21 cellular contexts compared by ENCODE assay signal in the genomic region with DNA sequence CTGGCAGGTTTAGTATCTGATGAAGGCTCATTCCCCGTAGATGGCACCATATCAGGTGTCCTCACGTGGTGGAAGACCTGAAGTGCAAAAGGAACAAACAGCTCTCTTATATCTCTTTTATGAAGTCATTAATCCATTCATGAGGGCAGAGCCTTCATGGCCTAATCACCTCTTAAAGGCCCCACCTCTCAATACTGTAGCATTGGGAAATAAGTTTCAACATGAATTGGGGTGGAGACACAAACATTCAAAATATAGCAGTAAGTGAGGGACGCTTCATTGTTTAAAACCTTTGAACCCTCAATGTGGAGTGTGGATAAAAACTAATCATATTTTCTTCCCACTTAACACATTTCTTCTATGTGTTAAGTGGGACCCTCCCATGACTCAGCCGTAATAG.
DNase-seq lines count a peak whose midpoint lies in the region; ATAC-seq, FAIRE-seq and TF ChIP-seq lines count a peak whose summit lies in the region.
"Had no signal": no experiment of that assay in that cellular context is flagged by ENCODE, and none has a peak within 500 bp of the region (broad histone marks: within the 10 kb centered on the region; RNA-seq: fewer than 3 reads in every experiment).

No MANE protein-coding gene starts in this region.

- H2BK15ac ChIP-seq in H9 (ENCODE audit: low read depth, low read length): no peak overlapping the region

- no peak overlapping the region for H3K18ac ChIP-seq in H9 (ENCODE audit: insufficient read length, low read depth, low read length)

- no peak overlapping the region for H3K23ac ChIP-seq in H9 (ENCODE audit: insufficient read length, low read depth, low read length)

- no peaks in the 10 kb centered on the region for H3K9me2 ChIP-seq in PC-9 (ENCODE audit: insufficient read depth)

- H3K9me3 ChIP-seq in PC-9 (ENCODE audit: insufficient read depth, low read depth) (no peaks in the 10 kb centered on the region; the same call in 1 of the 2 replicates), astrocyte (ENCODE audit: insufficient read depth, low read depth, low read length) (no peaks in the 10 kb centered on the region), H9 (ENCODE audit: control insufficient read depth, low read depth, low read length) (no peaks in the 10 kb centered on the region)
- H3K9me3 ChIP-seq: BLaER1 treated with 17β-estradiol and CSF1 and Interleukin-3, amounts not matched to agents 10 nM and 100 nM had no signal

- WGBS in H9 (ENCODE audit: extremely low coverage, insufficient read length, low lambda C conversion rate): no CpG with 5 or more reads among the region's 4 CpGs

- H2AK5ac ChIP-seq in H9 (ENCODE audit: insufficient read length, low read length): no peak overlapping the region

- TF ChIP-seq CTCF in PC-9 (conservative IDR thresholded peaks at IDR 0.05): no peak
- no peak for TF ChIP-seq CTCF in astrocyte (IDR thresholded peaks at IDR 0.05; ENCODE audit: insufficient read depth, low read depth, low read length)
- no peak for TF ChIP-seq CTCF in mesothelial cell of epicardium (IDR thresholded peaks at IDR 0.05; ENCODE audit: unreplicated experiment)
- no peak for TF ChIP-seq CTCF in H9 (conservative IDR thresholded peaks at IDR 0.05)

- no peak overlapping the region for H3T11ph ChIP-seq in H9 (ENCODE audit: low read length)

- H3K27ac ChIP-seq in PC-9 (peak overlapping the region; percentile 87), astrocyte (ENCODE audit: low read depth, low read length) (no peak overlapping the region), H9 (ENCODE audit: insufficient read length, low read depth, low read length) (no peak overlapping the region)
- H3K27ac ChIP-seq: BLaER1 treated with 17β-estradiol and CSF1 and Interleukin-3, amounts not matched to agents 10 nM and 100 nM had no signal

- CTCF ChIA-PET in PC-9 (lab: Charles Lee): no interaction called here

- no peak overlapping the region for H3K4me3 Mint-ChIP-seq in astrocyte (ENCODE audit: unreplicated experiment)
- no peak overlapping the region for H3K4me3 Mint-ChIP-seq in mesothelial cell of epicardium
- H3K4me3 Mint-ChIP-seq in H9: no peak overlapping the region
- H3K4me3 Mint-ChIP-seq: B cell; CD8-positive, alpha-beta T cell; GM23338; HFFc6 had no signal

- H3K4me3 ChIP-seq in PC-9: no peak overlapping the region
- no peak overlapping the region for H3K4me3 ChIP-seq in astrocyte (ENCODE audit: insufficient read depth, low read depth, low read length)
- H3K4me3 ChIP-seq: BLaER1 treated with 17β-estradiol and CSF1 and Interleukin-3, amounts not matched to agents 10 nM and 100 nM; GM23338 had no signal

- H4K20me1 ChIP-seq in PC-9 (ENCODE audit: insufficient read depth): no peaks in the 10 kb centered on the region
- H4K20me1 ChIP-seq in astrocyte (ENCODE audit: insufficient read depth, low read length): no peaks in the 10 kb centered on the region
- no peaks in the 10 kb centered on the region for H4K20me1 ChIP-seq in H9 (ENCODE audit: control insufficient read depth, insufficient read depth, insufficient read length)
- H4K20me1 ChIP-seq: BLaER1 treated with 17β-estradiol and CSF1 and Interleukin-3, amounts not matched to agents 10 nM and 100 nM had no signal

- no peaks in the 10 kb centered on the region for H3K9me3 Mint-ChIP-seq in astrocyte (ENCODE audit: unreplicated experiment)
- H3K9me3 Mint-ChIP-seq in mesothelial cell of epicardium: no peaks in the 10 kb centered on the region
- H3K9me3 Mint-ChIP-seq in H9: no peaks in the 10 kb centered on the region
- H3K9me3 Mint-ChIP-seq: CD8-positive, alpha-beta T cell; GM23338; HFFc6 had no signal

- H3K27me3 ChIP-seq in PC-9 (ENCODE audit: insufficient read depth, low read depth): no peaks in the 10 kb centered on the region
- H3K27me3 ChIP-seq in astrocyte (ENCODE audit: insufficient read depth, low read length): no peaks in the 10 kb centered on the region
- no peaks in the 10 kb centered on the region for H3K27me3 ChIP-seq in H9 (ENCODE audit: insufficient read depth, low read length)
- H3K27me3 ChIP-seq: BLaER1 treated with 17β-estradiol and CSF1 and Interleukin-3, amounts not matched to agents 10 nM and 100 nM had no signal

- no peaks in the 10 kb centered on the region for H3K23me2 ChIP-seq in H9 (ENCODE audit: insufficient read length, low read depth, low read length, poor library complexity, severe bottlenecking)

- H3K79me2 ChIP-seq in PC-9 (ENCODE audit: low read depth) (no peaks in the 10 kb centered on the region), astrocyte (ENCODE audit: insufficient read depth, low read length) (no peaks in the 10 kb centered on the region), H9 (ENCODE audit: insufficient read depth, low read length) (no peaks in the 10 kb centered on the region)

- H3K4ac ChIP-seq in H9 (ENCODE audit: low read depth, low read length): no peak overlapping the region

- H3K4me2 ChIP-seq in PC-9 (peak overlapping the region; percentile 21), astrocyte (ENCODE audit: low read length) (no peak overlapping the region), H9 (ENCODE audit: insufficient read depth, insufficient read length, low read length) (no peak overlapping the region)
- H3K4me2 ChIP-seq: BLaER1 treated with 17β-estradiol and CSF1 and Interleukin-3, amounts not matched to agents 10 nM and 100 nM; GM23338 had no signal

- H2BK12ac ChIP-seq in H9 (ENCODE audit: insufficient read length, low read depth, low read length): no peak overlapping the region

- ATAC-seq in esophagus mucosa: peak; percentile 56
- no peak for ATAC-seq in GM21619 (IDR thresholded peaks at IDR 0.05; ENCODE audit: unreplicated experiment)
- ATAC-seq in HG02885 (IDR thresholded peaks at IDR 0.05; ENCODE audit: poor library complexity, unreplicated experiment): no peak
- ATAC-seq: CD8-positive, alpha-beta T cell; HCT116 had no signal

- no peak overlapping the region for H3K14ac ChIP-seq in H9 (ENCODE audit: insufficient read depth, low read length)

- no peak overlapping the region for H3K56ac ChIP-seq in H9 (ENCODE audit: insufficient read length, low read depth, low read length)

- H2AFZ ChIP-seq in PC-9 (no peak overlapping the region), astrocyte (ENCODE audit: low read depth, low read length) (no peak overlapping the region), H9 (ENCODE audit: low read length) (no peak overlapping the region)
- H2AFZ ChIP-seq: GM23338 had no signal

- H3K27ac Mint-ChIP-seq in astrocyte (ENCODE audit: unreplicated experiment) (peak overlapping the region; percentile 54), mesothelial cell of epicardium (peak overlapping the region; percentile 48), H9 (no peak overlapping the region; a peak in 1 of 7 replicates)
- H3K27ac Mint-ChIP-seq: B cell; CD8-positive, alpha-beta T cell; GM23338; HFFc6 had no signal

- H3K79me1 ChIP-seq in H9 (ENCODE audit: insufficient read depth, low read depth, low read length, poor library complexity, severe bottlenecking): no peaks in the 10 kb centered on the region

- no peak overlapping the region for H4K8ac ChIP-seq in H9 (replicated peaks; ENCODE audit: insufficient read length, low read depth, low read length)

- DNase-seq in PC-9: no peak
- DNase-seq in astrocyte (ENCODE audit: low read depth): no peak
- no peak for DNase-seq in mesothelial cell of epicardium (ENCODE audit: low spot score in 2 of 2, unreplicated experiment in 2 of 2)
- DNase-seq in H9: no peak
- no peak for DNase-seq in DMS79 treated with DMSO at 0.1 percent for 48 hours (lab: John Stamatoyannopoulos, UW)
- DNase-seq: CD8-positive, alpha-beta T cell; GDM1; HFFc6; IMR-90 had no signal

- H3K36me3 Mint-ChIP-seq in astrocyte (ENCODE audit: low read depth, unreplicated experiment) (peaks cover 6% of the 10 kb centered on the region), mesothelial cell of epicardium (no peaks in the 10 kb centered on the region), H9 (ENCODE audit: insufficient read depth in 1 of 3, low read depth in 3 of 3) (no peaks in the 10 kb centered on the region)
- H3K36me3 Mint-ChIP-seq: CD8-positive, alpha-beta T cell had no signal

- H3K27me3 Mint-ChIP-seq in astrocyte (ENCODE audit: low read depth, unreplicated experiment) (no peaks in the 10 kb centered on the region), mesothelial cell of epicardium (ENCODE audit: low read depth) (no peaks in the 10 kb centered on the region), H9 (ENCODE audit: low read depth) (no peaks in the 10 kb centered on the region)
- H3K27me3 Mint-ChIP-seq: B cell had no signal

- intact Hi-C loops in PC-9 (cut with micrococcal nuclease; ENCODE audit: unreplicated experiment): no loop called here

- FAIRE-seq in astrocyte (lab: Jason Lieb, UNC): peak; percentile 73
- FAIRE-seq: D721Med, GM12892, GM18507, H54, HTR-8/SVneo had no signal

- H4K91ac ChIP-seq in H9 (ENCODE audit: insufficient read length, low read depth, low read length): no peak overlapping the region

- no peak overlapping the region for H2BK5ac ChIP-seq in H9 (ENCODE audit: insufficient read length, low read length)

- H3K4me1 Mint-ChIP-seq in astrocyte (ENCODE audit: low read depth, unreplicated experiment): peaks cover 38% of the 10 kb centered on the region
- H3K4me1 Mint-ChIP-seq in mesothelial cell of epicardium: peaks cover 33% of the 10 kb centered on the region
- H3K4me1 Mint-ChIP-seq in H9: peaks cover 10 to 15% of the 10 kb centered on the region in 2 experiments
- H3K4me1 Mint-ChIP-seq: B cell had no signal

- POLR2A ChIA-PET in PC-9 (lab: Charles Lee; ENCODE audit: unreplicated experiment): no interaction called here

- no peaks in the 10 kb centered on the region for H3K36me3 ChIP-seq in PC-9 (ENCODE audit: low read depth)
- no peaks in the 10 kb centered on the region for H3K36me3 ChIP-seq in astrocyte (ENCODE audit: insufficient read depth, low read length)

- H2BK20ac ChIP-seq in H9 (ENCODE audit: low read depth, low read length, poor library complexity, severe bottlenecking): no peak overlapping the region

- H2BK120ac ChIP-seq in H9 (ENCODE audit: low read depth, low read length, poor library complexity, severe bottlenecking): no peak overlapping the region

- no TSS peak for BruUV-seq in PC-9 (replicated peaks; lab: Mats Ljungman, UMichigan)

- H3K9ac ChIP-seq in astrocyte (ENCODE audit: low read length) (no peak overlapping the region), H9 (ENCODE audit: extremely low read depth, insufficient read length, low read length) (no peak overlapping the region)
- H3K9ac ChIP-seq: BLaER1 treated with 17β-estradiol and CSF1 and Interleukin-3, amounts not matched to agents 10 nM and 100 nM had no signal

- no peak overlapping the region for H4K5ac ChIP-seq in H9 (ENCODE audit: insufficient read length, low read depth, low read length)

- H3F3A ChIP-seq in PC-9 (ENCODE audit: insufficient read depth, low read depth): peaks cover 21% of the 10 kb centered on the region; the same call in 1 of the 2 replicates

- H3K4me1 ChIP-seq in PC-9 (replicated peaks; ENCODE audit: insufficient read depth) (peaks cover 35% of the 10 kb centered on the region), astrocyte (ENCODE audit: insufficient read depth, low read length) (peaks cover 7% of the 10 kb centered on the region), H9 (ENCODE audit: insufficient read depth, low read length) (peaks cover 5% of the 10 kb centered on the region; the same call in 1 of the 2 replicates)

Comparison
In these comparisons a context has a peak if more than half of its experiments do, and no peak if none do; other contexts are left out.
1. H3K27ac Mint-ChIP-seq: peak in astrocyte (single experiment) and mesothelial cell of epicardium (single experiment); none in H9 (0 of 3).